16 cellular contexts compared by ENCODE assay signal in genomic region chr4:101025755-101026154, GRCh38.
"Had no signal": no experiment of that assay in that cellular context is flagged by ENCODE, and none has a peak within 500 bp of the region (broad histone marks: within the 10 kb centered on the region; RNA-seq: fewer than 3 reads in every experiment).

No MANE protein-coding gene starts in this region.

- H3K4me3 Mint-ChIP-seq: stimulated activated effector memory CD8-positive, alpha-beta T cell treated with anti-CD3 and anti-CD28 coated beads, Interleukin-12 subunit alpha, Interleukin-12 subunit beta, amount 100 ng/mL, for 72 hours; type B pancreatic cell had no signal

- DNase-seq: activated CD4-positive, alpha-beta T cell treated with anti-CD3 and anti-CD28 coated beads, Interleukin-2, amount 50 U/mL, for 48 hours; activated gamma-delta T cell; adrenal gland; left lung; midbrain; stimulated activated CD4-positive, alpha-beta T cell treated with anti-CD3 and anti-CD28 coated beads, Interleukin-15, amount 100 ng/mL, for 24 hours; stimulated activated CD4-positive, alpha-beta T cell treated with anti-CD3 and anti-CD28 coated beads, Interleukin-4, amount 100 ng/mL, for 24 hours; testis; WERI-Rb-1 had no signal

- H3K9me3 Mint-ChIP-seq: activated naive CD4-positive, alpha-beta T cell treated with anti-CD3 and anti-CD28 coated beads, Interleukin-2, amount 50 U/mL, for 72 hours; stimulated activated effector memory CD8-positive, alpha-beta T cell treated with anti-CD3 and anti-CD28 coated beads, Interleukin-12 subunit alpha, Interleukin-12 subunit beta, amount 100 ng/mL, for 72 hours; type B pancreatic cell had no signal

- ATAC-seq: activated naive CD4-positive, alpha-beta T cell treated with anti-CD3 and anti-CD28 coated beads, Interleukin-2, amount 50 U/mL, for 72 hours; left lung; stimulated activated effector memory CD8-positive, alpha-beta T cell treated with anti-CD3 and anti-CD28 coated beads, Interleukin-12 subunit alpha, Interleukin-12 subunit beta, amount 100 ng/mL, for 72 hours had no signal

- H3K27ac ChIP-seq: adrenal gland, breast epithelium, coronary artery, left lung, right atrium auricular region, testis, WERI-Rb-1 had no signal

- H3K27me3 Mint-ChIP-seq: progenitor cell of endocrine pancreas, type B pancreatic cell had no signal

- H3K4me3 ChIP-seq: adrenal gland, breast epithelium, coronary artery, left lung, right atrium auricular region, testis had no signal

- H3K4me1 ChIP-seq: adrenal gland, breast epithelium had no signal

- H3K36me3 ChIP-seq: adrenal gland, breast epithelium, right atrium auricular region, WERI-Rb-1 had no signal

- H3K27ac Mint-ChIP-seq: activated naive CD4-positive, alpha-beta T cell treated with anti-CD3 and anti-CD28 coated beads, Interleukin-2, amount 50 U/mL, for 72 hours; progenitor cell of endocrine pancreas; stimulated activated effector memory CD8-positive, alpha-beta T cell treated with anti-CD3 and anti-CD28 coated beads, Interleukin-12 subunit alpha, Interleukin-12 subunit beta, amount 100 ng/mL, for 72 hours; type B pancreatic cell had no signal

- H3K27me3 ChIP-seq: adrenal gland, breast epithelium, left lung, right atrium auricular region, testis had no signal

- H3K9me3 ChIP-seq: adrenal gland, breast epithelium, left lung, right atrium auricular region, testis had no signal
